In the genomic region with DNA sequence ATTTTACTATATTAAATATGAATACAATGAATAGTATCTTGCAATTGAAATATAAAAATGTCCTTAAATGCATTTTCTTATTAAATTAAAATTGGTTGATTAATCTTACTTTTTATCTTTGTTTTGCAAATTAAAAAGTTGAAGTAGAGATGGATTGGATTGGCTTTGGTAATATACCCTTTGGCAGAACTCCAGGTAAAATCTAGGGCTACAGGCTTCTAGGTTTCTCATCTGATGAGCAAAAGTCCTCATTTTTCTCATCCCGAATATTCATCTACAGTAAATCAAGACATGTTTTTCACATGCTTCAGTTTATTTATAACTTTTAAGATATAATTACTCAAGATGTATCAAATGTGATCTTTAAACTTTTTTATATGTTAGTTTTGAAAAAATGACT, we compare ENCODE assay signal across 35 cellular contexts. TPM values are rescaled to one million over a fixed set of nuclear protein-coding genes. Genes with fewer than 3 reads are reported as not detected.
"Had no signal": no experiment of that assay in that cellular context is flagged by ENCODE, and none has a peak within 500 bp of the region (broad histone marks: within the 10 kb centered on the region; RNA-seq: fewer than 3 reads in every experiment).

No MANE protein-coding gene starts in this region.

- H3K4me3 Mint-ChIP-seq: activated CD4-positive, alpha-beta memory T cell treated with anti-CD3 and anti-CD28 coated beads for 36 hours; activated CD4-positive, alpha-beta T cell treated with anti-CD3 and anti-CD28 coated beads for 36 hours; activated CD4-positive, alpha-beta T cell treated with anti-CD3 and anti-CD28 coated beads, Interleukin-2, amount 10 ng/mL, durations not matched to agents 24 days and 14 days; activated CD8-positive, alpha-beta memory T cell treated with anti-CD3 and anti-CD28 coated beads, Interleukin-2, amount 10 ng/mL, durations not matched to agents 7 days and 5 days; activated CD8-positive, alpha-beta T cell treated with anti-CD3 and anti-CD28 coated beads, Interleukin-2, amount 10 ng/mL, durations not matched to agents 7 days and 5 days; activated naive CD4-positive, alpha-beta T cell treated with anti-CD3 and anti-CD28 coated beads, Interleukin-2, amount 10 ng/mL, durations not matched to agents 7 days and 5 days; activated naive CD8-positive, alpha-beta T cell treated with anti-CD3 and anti-CD28 coated beads, Interleukin-2, amount 10 ng/mL, durations not matched to agents 7 days and 5 days; activated T-helper 1 cell treated with anti-CD3 and anti-CD28 coated beads, Interleukin-12 subunit alpha, Interleukin-12 subunit beta, Interleukin-2, Interleukin-4 antibody, amounts not matched to agents 30 ng/mL and 10 ng/mL and 1 ng/mL, durations not matched to agents 14 hours and 24 hours and 36 hours; central memory CD8-positive, alpha-beta T cell; T-helper 17 cell; T-helper 2 cell treated with Interferon-gamma antibody and Interleukin-4, amounts not matched to agents 5 μg/mL and 100 μg/mL, for 36 hours had no signal

- H3K4me1 Mint-ChIP-seq: activated CD4-positive, alpha-beta T cell treated with anti-CD3 and anti-CD28 coated beads for 36 hours; activated CD4-positive, alpha-beta T cell treated with anti-CD3 and anti-CD28 coated beads, Interleukin-2, amount 10 ng/mL, durations not matched to agents 24 days and 14 days; activated CD8-positive, alpha-beta memory T cell treated with anti-CD3 and anti-CD28 coated beads, Interleukin-2, amount 10 ng/mL, durations not matched to agents 7 days and 5 days; activated naive CD4-positive, alpha-beta T cell treated with anti-CD3 and anti-CD28 coated beads, Interleukin-2, amount 10 ng/mL, durations not matched to agents 7 days and 5 days; activated naive CD8-positive, alpha-beta T cell treated with anti-CD3 and anti-CD28 coated beads, Interleukin-2, amount 10 ng/mL, durations not matched to agents 7 days and 5 days; central memory CD8-positive, alpha-beta T cell; T-helper 17 cell had no signal

- H3K27me3 ChIP-seq: brain microvascular endothelial cell had no signal

- H3K4me3 ChIP-seq: esophagus squamous epithelium, heart left ventricle had no signal

- H3K9me3 Mint-ChIP-seq: activated CD4-positive, alpha-beta memory T cell treated with anti-CD3 and anti-CD28 coated beads for 36 hours; activated CD4-positive, alpha-beta T cell treated with anti-CD3 and anti-CD28 coated beads, Interleukin-2, amount 10 ng/mL, durations not matched to agents 24 days and 14 days; activated naive CD4-positive, alpha-beta T cell treated with anti-CD3 and anti-CD28 coated beads, Interleukin-2, amount 10 ng/mL, durations not matched to agents 7 days and 5 days; activated naive CD8-positive, alpha-beta T cell treated with anti-CD3 and anti-CD28 coated beads, Interleukin-2, amount 10 ng/mL, durations not matched to agents 7 days and 5 days; activated T-helper 1 cell treated with anti-CD3 and anti-CD28 coated beads, Interleukin-12 subunit alpha, Interleukin-12 subunit beta, Interleukin-2, Interleukin-4 antibody, amounts not matched to agents 30 ng/mL and 10 ng/mL and 1 ng/mL, durations not matched to agents 14 hours and 24 hours and 36 hours; T-helper 2 cell treated with Interferon-gamma antibody and Interleukin-4, amounts not matched to agents 5 μg/mL and 100 μg/mL, for 36 hours had no signal

- H3K27ac ChIP-seq: brain microvascular endothelial cell, epithelial cell of prostate, esophagus squamous epithelium, heart left ventricle had no signal

- H3K36me3 Mint-ChIP-seq: activated CD4-positive, alpha-beta memory T cell treated with anti-CD3 and anti-CD28 coated beads for 36 hours; activated CD8-positive, alpha-beta memory T cell treated with anti-CD3 and anti-CD28 coated beads, Interleukin-2, amount 10 ng/mL, durations not matched to agents 7 days and 5 days; activated naive CD4-positive, alpha-beta T cell treated with anti-CD3 and anti-CD28 coated beads, Interleukin-2, amount 10 ng/mL, durations not matched to agents 7 days and 5 days; activated naive CD4-positive, alpha-beta T cell treated with anti-CD3 and anti-CD28 coated beads, Interleukin-2, amount 50 U/mL, for 72 hours; activated naive CD8-positive, alpha-beta T cell treated with anti-CD3 and anti-CD28 coated beads, Interleukin-2, amount 10 ng/mL, durations not matched to agents 7 days and 5 days had no signal

- H3K27ac Mint-ChIP-seq: activated CD4-positive, alpha-beta memory T cell treated with anti-CD3 and anti-CD28 coated beads for 36 hours; activated CD4-positive, alpha-beta T cell treated with anti-CD3 and anti-CD28 coated beads for 36 hours; activated CD4-positive, alpha-beta T cell treated with anti-CD3 and anti-CD28 coated beads, Interleukin-2, amount 10 ng/mL, durations not matched to agents 24 days and 14 days; activated CD8-positive, alpha-beta memory T cell treated with anti-CD3 and anti-CD28 coated beads, Interleukin-2, amount 10 ng/mL, durations not matched to agents 7 days and 5 days; activated CD8-positive, alpha-beta T cell treated with anti-CD3 and anti-CD28 coated beads, Interleukin-2, amount 10 ng/mL, durations not matched to agents 7 days and 5 days; activated naive CD4-positive, alpha-beta T cell treated with anti-CD3 and anti-CD28 coated beads, Interleukin-2, amount 10 ng/mL, durations not matched to agents 7 days and 5 days; activated naive CD4-positive, alpha-beta T cell treated with anti-CD3 and anti-CD28 coated beads, Interleukin-2, amount 50 U/mL, for 72 hours; activated naive CD8-positive, alpha-beta T cell treated with anti-CD3 and anti-CD28 coated beads, Interleukin-2, amount 10 ng/mL, durations not matched to agents 7 days and 5 days; activated T-helper 1 cell treated with anti-CD3 and anti-CD28 coated beads, Interleukin-12 subunit alpha, Interleukin-12 subunit beta, Interleukin-2, Interleukin-4 antibody, amounts not matched to agents 30 ng/mL and 10 ng/mL and 1 ng/mL, durations not matched to agents 14 hours and 24 hours and 36 hours; T-helper 17 cell; T-helper 2 cell treated with Interferon-gamma antibody and Interleukin-4, amounts not matched to agents 5 μg/mL and 100 μg/mL, for 36 hours had no signal

- DNase-seq: activated CD4-positive, alpha-beta memory T cell treated with anti-CD3 and anti-CD28 coated beads for 36 hours; activated CD4-positive, alpha-beta T cell treated with anti-CD3 and anti-CD28 coated beads for 36 hours; activated CD4-positive, alpha-beta T cell treated with anti-CD3 and anti-CD28 coated beads, Interleukin-2, amount 10 ng/mL, durations not matched to agents 24 days and 14 days; activated CD4-positive, CD25-positive, alpha-beta regulatory T cell; activated CD4-positive, CD25-positive, alpha-beta regulatory T cell treated with anti-CD3 and anti-CD28 coated beads, Interleukin-2, amount 50 U/mL, for 72 hours; activated CD8-positive, alpha-beta memory T cell treated with anti-CD3 and anti-CD28 coated beads, Interleukin-2, amount 10 ng/mL, durations not matched to agents 7 days and 5 days; activated CD8-positive, alpha-beta memory T cell treated with anti-CD3 and anti-CD28 coated beads, Interleukin-2, amount 50 U/mL, for 4 hours; activated CD8-positive, alpha-beta T cell treated with anti-CD3 and anti-CD28 coated beads, Interleukin-2, amount 10 ng/mL, durations not matched to agents 7 days and 5 days; activated gamma-delta T cell; activated naive CD4-positive, alpha-beta T cell; activated naive CD4-positive, alpha-beta T cell treated with anti-CD3 and anti-CD28 coated beads, Interleukin-2, amount 10 ng/mL, durations not matched to agents 7 days and 5 days; activated naive CD8-positive, alpha-beta T cell treated with anti-CD3 and anti-CD28 coated beads, Interleukin-2, amount 10 ng/mL, durations not matched to agents 7 days and 5 days; activated T-cell treated with anti-CD3 and anti-CD28 coated beads, Interleukin-2, amount 50 U/mL, for 1 hour; activated T-cell treated with anti-CD3 and anti-CD28 coated beads, Interleukin-2, amount 50 U/mL, for 48 hours; amniotic stem cell; anterior cingulate cortex; brain microvascular endothelial cell; cortex of kidney; dermis blood vessel endothelial cell; effector CD8-positive, alpha-beta T cell; esophagus squamous epithelium; foreskin melanocyte; glutamatergic neuron; heart left ventricle; T-helper 1 cell; T-helper 17 cell; T1000 had no signal

RNA-seq across cellular contexts. Expression of gene PTPRR, which starts 2.2 kb away (rescaled TPM):
- total RNA-seq: activated CD4-positive, alpha-beta memory T cell treated with anti-CD3 and anti-CD28 coated beads for 36 hours; activated CD4-positive, alpha-beta T cell treated with anti-CD3 and anti-CD28 coated beads for 36 hours; activated CD4-positive, alpha-beta T cell treated with anti-CD3 and anti-CD28 coated beads, Interleukin-2, amount 10 ng/mL, durations not matched to agents 24 days and 14 days; activated CD8-positive, alpha-beta memory T cell treated with anti-CD3 and anti-CD28 coated beads for 36 hours; activated CD8-positive, alpha-beta memory T cell treated with anti-CD3 and anti-CD28 coated beads, Interleukin-2, amount 10 ng/mL, durations not matched to agents 7 days and 5 days; activated CD8-positive, alpha-beta T cell treated with anti-CD3 and anti-CD28 coated beads, Interleukin-2, amount 10 ng/mL, durations not matched to agents 7 days and 5 days; activated naive CD4-positive, alpha-beta T cell treated with anti-CD3 and anti-CD28 coated beads, Interleukin-2, amount 50 U/mL, for 72 hours; activated naive CD8-positive, alpha-beta T cell treated with anti-CD3 and anti-CD28 coated beads, Interleukin-2, amount 10 ng/mL, durations not matched to agents 7 days and 5 days; activated T-helper 1 cell treated with anti-CD3 and anti-CD28 coated beads, Interleukin-12 subunit alpha, Interleukin-12 subunit beta, Interleukin-2, Interleukin-4 antibody, amounts not matched to agents 30 ng/mL and 10 ng/mL and 1 ng/mL, durations not matched to agents 14 hours and 24 hours and 36 hours; chondrocyte; dermis blood vessel endothelial cell; fibroblast of villous mesenchyme; T-helper 17 cell had no signal
